20 cellular contexts compared by ENCODE assay signal in the genomic region with DNA sequence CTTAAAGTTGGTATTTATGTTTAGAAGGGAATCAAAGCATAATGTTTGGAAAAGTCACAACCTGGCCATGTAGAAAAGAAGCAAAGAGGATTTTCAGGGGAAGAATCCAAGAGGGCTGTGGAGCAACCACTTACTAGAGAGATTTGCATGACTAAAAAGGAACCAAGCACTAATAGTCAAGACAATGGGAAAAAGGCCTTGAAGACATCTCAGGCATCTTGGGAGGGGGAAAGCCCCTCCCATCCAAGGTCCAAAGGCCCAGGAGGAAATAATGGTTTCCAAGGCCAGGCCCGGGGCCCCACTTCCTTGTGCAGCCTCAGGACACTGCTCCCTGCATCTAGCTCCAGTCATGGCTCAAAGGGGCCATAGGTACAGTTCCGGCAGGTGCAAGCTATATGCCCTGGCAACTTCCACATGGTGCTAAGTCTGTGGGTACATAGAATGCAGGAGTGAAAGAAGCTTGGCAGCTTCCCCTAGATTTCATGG.
DNase-seq lines count a peak whose midpoint lies in the region; ATAC-seq, FAIRE-seq and TF ChIP-seq lines count a peak whose summit lies in the region.
"Had no signal": no experiment of that assay in that cellular context is flagged by ENCODE, and none has a peak within 500 bp of the region (broad histone marks: within the 10 kb centered on the region; RNA-seq: fewer than 3 reads in every experiment).

No MANE protein-coding gene starts in this region.

- ATAC-seq in activated naive CD8-positive, alpha-beta T cell treated with anti-CD3 and anti-CD28 coated beads, Interleukin-2, amount 50 U/mL, for 24 hours, result no peak
- no peak for ATAC-seq in naive thymus-derived CD4-positive, alpha-beta T cell

- peaks cover 63% of the 10 kb centered on the region for H3K36me3 Mint-ChIP-seq in endodermal cell (ENCODE audit: low read depth)
- peaks cover 65% of the 10 kb centered on the region for H3K36me3 Mint-ChIP-seq in activated naive CD8-positive, alpha-beta T cell treated with anti-CD3 and anti-CD28 coated beads, Interleukin-2, amount 50 U/mL, for 24 hours (ENCODE audit: low read depth)
- peaks cover 53% of the 10 kb centered on the region for H3K36me3 Mint-ChIP-seq in activated naive CD4-positive, alpha-beta T cell treated with anti-CD3 and anti-CD28 coated beads, Interleukin-2, amount 10 ng/mL, durations not matched to agents 7 days and 5 days
- peaks cover 18 to 60% (median 56%) of the 10 kb centered on the region in 5 donors for H3K36me3 Mint-ChIP-seq in naive thymus-derived CD4-positive, alpha-beta T cell

- CTCF ChIA-PET in activated naive CD4-positive, alpha-beta T cell treated with anti-CD3 and anti-CD28 coated beads, Interleukin-2, amount 10 ng/mL, durations not matched to agents 7 days and 5 days (lab: Charles Lee), result interaction anchor here (1.5 kb wide), 1 partner anchor 13 kb away, joined by 3 read pairs; no protein-coding TSS in a partner anchor
- CTCF ChIA-PET in naive thymus-derived CD4-positive, alpha-beta T cell (lab: Charles Lee), result no interaction called here

- no peak overlapping the region for H3K27ac Mint-ChIP-seq in endodermal cell
- no peak overlapping the region for H3K27ac Mint-ChIP-seq in activated naive CD8-positive, alpha-beta T cell treated with anti-CD3 and anti-CD28 coated beads, Interleukin-2, amount 50 U/mL, for 24 hours
- H3K27ac Mint-ChIP-seq in activated naive CD4-positive, alpha-beta T cell treated with anti-CD3 and anti-CD28 coated beads, Interleukin-2, amount 10 ng/mL, durations not matched to agents 7 days and 5 days, result no peak overlapping the region
- peak overlapping the region in 1 of 9 donors; percentile 59 for H3K27ac Mint-ChIP-seq in naive thymus-derived CD4-positive, alpha-beta T cell
- H3K27ac Mint-ChIP-seq: CD4-positive, alpha-beta T cell had no signal

- no peak overlapping the region for H3K4me3 Mint-ChIP-seq in endodermal cell
- H3K4me3 Mint-ChIP-seq in activated naive CD8-positive, alpha-beta T cell treated with anti-CD3 and anti-CD28 coated beads, Interleukin-2, amount 50 U/mL, for 24 hours, result no peak overlapping the region
- no peak overlapping the region for H3K4me3 Mint-ChIP-seq in activated naive CD4-positive, alpha-beta T cell treated with anti-CD3 and anti-CD28 coated beads, Interleukin-2, amount 10 ng/mL, durations not matched to agents 7 days and 5 days
- H3K4me3 Mint-ChIP-seq in naive thymus-derived CD4-positive, alpha-beta T cell, result no peak overlapping the region
- H3K4me3 Mint-ChIP-seq: CD4-positive, alpha-beta T cell had no signal

- intact Hi-C loops in naive thymus-derived CD4-positive, alpha-beta T cell (cut with micrococcal nuclease), result no loop called here

- peaks cover 7% of the 10 kb centered on the region for H3K4me1 Mint-ChIP-seq in endodermal cell
- H3K4me1 Mint-ChIP-seq in activated naive CD8-positive, alpha-beta T cell treated with anti-CD3 and anti-CD28 coated beads, Interleukin-2, amount 50 U/mL, for 24 hours, result peaks cover 13% of the 10 kb centered on the region
- H3K4me1 Mint-ChIP-seq in activated naive CD4-positive, alpha-beta T cell treated with anti-CD3 and anti-CD28 coated beads, Interleukin-2, amount 10 ng/mL, durations not matched to agents 7 days and 5 days, result no peaks in the 10 kb centered on the region
- peaks cover 0 to 17% (median 9%) of the 10 kb centered on the region in 7 donors for H3K4me1 Mint-ChIP-seq in naive thymus-derived CD4-positive, alpha-beta T cell

- no peaks in the 10 kb centered on the region for H3K27me3 Mint-ChIP-seq in endodermal cell (ENCODE audit: insufficient read depth)
- H3K27me3 Mint-ChIP-seq in activated naive CD8-positive, alpha-beta T cell treated with anti-CD3 and anti-CD28 coated beads, Interleukin-2, amount 50 U/mL, for 24 hours, result no peaks in the 10 kb centered on the region
- H3K27me3 Mint-ChIP-seq in activated naive CD4-positive, alpha-beta T cell treated with anti-CD3 and anti-CD28 coated beads, Interleukin-2, amount 10 ng/mL, durations not matched to agents 7 days and 5 days, result no peaks in the 10 kb centered on the region
- H3K27me3 Mint-ChIP-seq in naive thymus-derived CD4-positive, alpha-beta T cell, result no peaks in the 10 kb centered on the region
- H3K27me3 Mint-ChIP-seq: CD4-positive, alpha-beta T cell had no signal

- no peak overlapping the region; the same call in 1 of the 2 replicates for H3K4me3 ChIP-seq in HUES48 (ENCODE audit: low read depth, low read length)
- H3K4me3 ChIP-seq in endodermal cell (ENCODE audit: low read length), result peak overlapping the region; percentile 69
- no peak overlapping the region for H3K4me3 ChIP-seq in small intestine (ENCODE audit: low read depth in 1 of 2, low read length in 2 of 2)
- H3K4me3 ChIP-seq in naive thymus-derived CD4-positive, alpha-beta T cell (ENCODE audit: low read length), result no peak overlapping the region
- H3K4me3 ChIP-seq: HAP-1 had no signal

- POLR2A ChIA-PET in naive thymus-derived CD4-positive, alpha-beta T cell (lab: Charles Lee), result no interaction called here

- H3K4me1 ChIP-seq in HUES48 (ENCODE audit: control insufficient read depth, insufficient read depth, low read length), result peaks cover under 1% of the 10 kb centered on the region; the same call in 1 of the 2 replicates
- no peaks in the 10 kb centered on the region for H3K4me1 ChIP-seq in endodermal cell (ENCODE audit: control insufficient read depth, insufficient read depth, low read length)
- peaks cover 3 to 4% of the 10 kb centered on the region in 2 donors for H3K4me1 ChIP-seq in small intestine (ENCODE audit: control insufficient read depth in 2 of 2, insufficient read depth in 1 of 2, low read depth in 1 of 2, low read length in 1 of 2)
- no peaks in the 10 kb centered on the region for H3K4me1 ChIP-seq in naive thymus-derived CD4-positive, alpha-beta T cell (ENCODE audit: control insufficient read depth in 2 of 2, insufficient read depth in 2 of 2, low read length in 2 of 2)
- H3K4me1 ChIP-seq: BE2C, Caco-2, HAP-1 had no signal

- no peak overlapping the region for H3K9ac ChIP-seq in HUES48 (ENCODE audit: low read depth, low read length)
- H3K9ac ChIP-seq in endodermal cell (ENCODE audit: extremely low read depth, low read length, poor library complexity, severe bottlenecking), result no peak overlapping the region

- H3K36me3 ChIP-seq in HUES48 (ENCODE audit: control insufficient read depth, insufficient read depth, low read length) (peaks cover 10% of the 10 kb centered on the region; the same call in 1 of the 2 replicates), endodermal cell (ENCODE audit: control insufficient read depth, insufficient read depth, low read length) (peaks cover 19% of the 10 kb centered on the region), small intestine (ENCODE audit: control insufficient read depth in 2 of 2, insufficient read depth in 2 of 2, low read length in 2 of 2) (peaks cover 0 to 2% of the 10 kb centered on the region in 2 donors)
- peaks cover 0 to 30% (median 0%) of the 10 kb centered on the region in 3 experiments for H3K36me3 ChIP-seq in naive thymus-derived CD4-positive, alpha-beta T cell (ENCODE audit: control insufficient read depth in 2 of 3, insufficient read depth in 3 of 3, low read length in 3 of 3)
- H3K36me3 ChIP-seq: BE2C, HAP-1 had no signal

- no peaks in the 10 kb centered on the region for H3K27me3 ChIP-seq in HUES48 (ENCODE audit: control insufficient read depth, insufficient read depth, low read length)
- H3K27me3 ChIP-seq in endodermal cell (ENCODE audit: control insufficient read depth, insufficient read depth, low read length, poor library complexity, severe bottlenecking), result no peaks in the 10 kb centered on the region
- H3K27me3 ChIP-seq in small intestine (ENCODE audit: control insufficient read depth in 2 of 2, insufficient read depth in 2 of 2, low read length in 2 of 2), result no peaks in the 10 kb centered on the region
- H3K27me3 ChIP-seq in naive thymus-derived CD4-positive, alpha-beta T cell (ENCODE audit: control insufficient read depth in 2 of 2, insufficient read depth in 2 of 2, low read length in 2 of 2), result no peaks in the 10 kb centered on the region
- H3K27me3 ChIP-seq: BE2C had no signal

- WGBS in endodermal cell (ENCODE audit: insufficient coverage in 1 of 2, insufficient read length in 1 of 2), 2 experiments, result 87 to 100% methylated on average over 1 to 2 of the region's 2 CpGs
- WGBS in small intestine, 3 donors, result 54 to 78% (median 74%) methylated on average over 2 of the region's 2 CpGs

- H3K9me3 ChIP-seq in HUES48 (ENCODE audit: control insufficient read depth, insufficient read depth, low read length) (peaks cover 34% of the 10 kb centered on the region), endodermal cell (ENCODE audit: control insufficient read depth, low read length) (peaks cover 49% of the 10 kb centered on the region), small intestine (ENCODE audit: control insufficient read depth, low read depth) (no peaks in the 10 kb centered on the region)
- H3K9me3 ChIP-seq in naive thymus-derived CD4-positive, alpha-beta T cell (ENCODE audit: control insufficient read depth in 2 of 3, low read length in 3 of 3), result peaks cover 0 to 12% (median 9%) of the 10 kb centered on the region in 3 experiments
- H3K9me3 ChIP-seq: HAP-1 had no signal

- no peak for TF ChIP-seq CTCF in endodermal cell (conservative IDR thresholded peaks at IDR 0.05)

- H3K9me3 Mint-ChIP-seq in endodermal cell, result peaks cover 50% of the 10 kb centered on the region
- H3K9me3 Mint-ChIP-seq in activated naive CD8-positive, alpha-beta T cell treated with anti-CD3 and anti-CD28 coated beads, Interleukin-2, amount 50 U/mL, for 24 hours, result peaks cover 14% of the 10 kb centered on the region
- H3K9me3 Mint-ChIP-seq in activated naive CD4-positive, alpha-beta T cell treated with anti-CD3 and anti-CD28 coated beads, Interleukin-2, amount 10 ng/mL, durations not matched to agents 7 days and 5 days, result peaks cover 18% of the 10 kb centered on the region
- H3K9me3 Mint-ChIP-seq in naive thymus-derived CD4-positive, alpha-beta T cell, result peaks cover 6 to 30% (median 14%) of the 10 kb centered on the region in 11 donors

- H3K27ac ChIP-seq in HUES48 (ENCODE audit: low read depth, low read length), result peak overlapping the region; percentile 57
- H3K27ac ChIP-seq in endodermal cell (ENCODE audit: low read depth, low read length), result no peak overlapping the region
- no peak overlapping the region for H3K27ac ChIP-seq in small intestine (ENCODE audit: low read depth in 1 of 2, low read length in 1 of 2)
- H3K27ac ChIP-seq in naive thymus-derived CD4-positive, alpha-beta T cell (ENCODE audit: low read depth, low read length), result no peak overlapping the region

- FAIRE-seq in small intestine (lab: Jason Lieb, UNC), result no peak
- FAIRE-seq: A204.1, D721Med, G401.6, GM12891, GM19239 had no signal

- no peak for DNase-seq in endodermal cell
- DNase-seq in iPS-NIHi11 (ENCODE audit: low spot score), result peak; percentile 37
- DNase-seq in small intestine, result peak; percentile 55
- DNase-seq in activated naive CD8-positive, alpha-beta T cell treated with anti-CD3 and anti-CD28 coated beads, Interleukin-2, amount 50 U/mL, for 24 hours, result no peak
- DNase-seq in activated naive CD4-positive, alpha-beta T cell treated with anti-CD3 and anti-CD28 coated beads, Interleukin-2, amount 10 ng/mL, durations not matched to agents 7 days and 5 days, result no peak
- DNase-seq in NCI-H2196 (lab: John Stamatoyannopoulos, UW; ENCODE audit: unreplicated experiment), result no peak
- DNase-seq in naive thymus-derived CD4-positive, alpha-beta T cell, result no peak
- DNase-seq: ACHN; BE2C; C1 segment of cervical spinal cord; Caco-2; CD4-positive, alpha-beta T cell; IMR-90 had no signal

Comparison
In these comparisons a context has a peak if more than half of its experiments do, and no peak if none do; other contexts are left out.
1. DNase-seq: peak in iPS-NIHi11 (single experiment) and small intestine (single experiment); none in endodermal cell (single experiment), activated naive CD8-positive, alpha-beta T cell treated with anti-CD3 and anti-CD28 coated beads, Interleukin-2, amount 50 U/mL, for 24 hours (single experiment), activated naive CD4-positive, alpha-beta T cell treated with anti-CD3 and anti-CD28 coated beads, Interleukin-2, amount 10 ng/mL, durations not matched to agents 7 days and 5 days (single experiment), NCI-H2196 (single experiment) and naive thymus-derived CD4-positive, alpha-beta T cell (0 of 9).